Comparison of ENCODE assay signal across 29 cellular contexts in genomic region chr2:101895039-101895438, GRCh38.
"Had no signal": no experiment of that assay in that cellular context is flagged by ENCODE, and none has a peak within 500 bp of the region (broad histone marks: within the 10 kb centered on the region; RNA-seq: fewer than 3 reads in every experiment).

No MANE protein-coding gene starts in this region.

- ATAC-seq: left colon; left lung; lower lobe of right lung; naive thymus-derived CD8-positive, alpha-beta T cell; pancreas; right cardiac atrium; stimulated activated effector memory CD8-positive, alpha-beta T cell treated with anti-CD3 and anti-CD28 coated beads, Interleukin-12 subunit alpha, Interleukin-12 subunit beta, amount 100 ng/mL, for 72 hours; upper lobe of right lung had no signal

- H3K4me1 ChIP-seq: lower lobe of right lung, pancreas, prostate gland, sigmoid colon, suprapubic skin, upper lobe of right lung had no signal

- H3K4me3 Mint-ChIP-seq: immature natural killer cell; naive thymus-derived CD8-positive, alpha-beta T cell; nephron; neural crest cell; stimulated activated effector memory CD8-positive, alpha-beta T cell treated with anti-CD3 and anti-CD28 coated beads, Interleukin-12 subunit alpha, Interleukin-12 subunit beta, amount 100 ng/mL, for 72 hours; stimulated activated naive CD8-positive, alpha-beta T cell treated with anti-CD3 and anti-CD28 coated beads, Interleukin-15, Interleukin-2, amounts not matched to agents 100 ng/mL and 50 ng/mL, for 24 hours had no signal

- H3K27me3 ChIP-seq: left lung, pancreas, sigmoid colon, spleen, suprapubic skin, tibial artery, upper lobe of right lung had no signal

- H3K9me3 ChIP-seq: left lung, lower lobe of right lung, pancreas, prostate gland, sigmoid colon, spleen, suprapubic skin, thoracic aorta, tibial artery, upper lobe of right lung had no signal

- H3K27me3 Mint-ChIP-seq: naive thymus-derived CD8-positive, alpha-beta T cell; stimulated activated naive CD8-positive, alpha-beta T cell treated with anti-CD3 and anti-CD28 coated beads, Interleukin-15, Interleukin-2, amounts not matched to agents 100 ng/mL and 50 ng/mL, for 24 hours had no signal

- H3K27ac ChIP-seq: left lung, lower lobe of right lung, pancreas, prostate gland, sigmoid colon, suprapubic skin, thoracic aorta, tibial artery, upper lobe of right lung had no signal

- H3K4me1 Mint-ChIP-seq: immature natural killer cell had no signal

- H3K9me3 Mint-ChIP-seq: immature natural killer cell; naive thymus-derived CD8-positive, alpha-beta T cell; nephron; stimulated activated effector memory CD8-positive, alpha-beta T cell treated with anti-CD3 and anti-CD28 coated beads, Interleukin-12 subunit alpha, Interleukin-12 subunit beta, amount 100 ng/mL, for 72 hours had no signal

- FAIRE-seq: islet of Langerhans, kidney, pancreas, small intestine, urothelium cell line had no signal

- H3K36me3 ChIP-seq: prostate gland had no signal

- H3K4me3 ChIP-seq: left lung, lower lobe of right lung, pancreas, prostate gland, sigmoid colon, spleen, suprapubic skin, thoracic aorta, tibial artery, upper lobe of right lung had no signal

- DNase-seq: immature natural killer cell; kidney; left colon; left lung; lower lobe of right lung; mammary epithelial cell; mesenchymal stem cell; naive thymus-derived CD8-positive, alpha-beta T cell; nucleus accumbens; pancreas; retina; right cardiac atrium; sigmoid colon; small intestine; spleen; stimulated activated CD4-positive, alpha-beta T cell treated with anti-CD3 and anti-CD28 coated beads, Interleukin-4, amount 100 ng/mL, for 24 hours; stimulated activated naive CD4-positive, alpha-beta T cell; tibial artery; trophoblast cell; upper lobe of right lung had no signal

- H3K27ac Mint-ChIP-seq: immature natural killer cell; nephron; stimulated activated effector memory CD8-positive, alpha-beta T cell treated with anti-CD3 and anti-CD28 coated beads, Interleukin-12 subunit alpha, Interleukin-12 subunit beta, amount 100 ng/mL, for 72 hours; stimulated activated naive CD8-positive, alpha-beta T cell treated with anti-CD3 and anti-CD28 coated beads, Interleukin-15, Interleukin-2, amounts not matched to agents 100 ng/mL and 50 ng/mL, for 24 hours had no signal
